Comparison of ENCODE assay signal across 18 cellular contexts in the genomic region with DNA sequence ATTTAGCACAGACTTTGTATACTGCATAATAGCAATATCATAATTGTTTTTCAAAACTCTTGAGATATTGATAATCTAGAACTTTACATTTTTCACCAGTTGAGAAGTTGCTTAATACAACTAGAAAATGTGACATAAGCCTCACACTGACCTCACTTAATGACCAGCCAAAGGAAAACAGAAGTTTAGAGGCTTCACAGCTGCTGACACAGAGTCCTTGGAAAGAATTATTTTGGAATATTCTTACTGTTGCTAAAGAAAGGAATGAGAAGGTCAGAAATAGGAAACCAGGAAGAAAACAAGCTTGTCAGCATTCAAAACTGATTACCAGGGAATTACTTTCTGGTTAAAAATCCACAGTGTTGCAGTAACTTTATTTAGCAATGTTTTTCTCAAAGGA. TPM values are rescaled to one million over a fixed set of nuclear protein-coding genes. Genes with fewer than 3 reads are reported as not detected.
DNase-seq lines count a peak whose midpoint lies in the region; ATAC-seq and TF ChIP-seq lines count a peak whose summit lies in the region.
"Had no signal": no experiment of that assay in that cellular context is flagged by ENCODE, and none has a peak within 500 bp of the region (broad histone marks: within the 10 kb centered on the region; RNA-seq: fewer than 3 reads in every experiment).

No MANE protein-coding gene starts in this region.

- intact Hi-C loops in adrenal gland (cut with DNase I), result no loop called here
- intact Hi-C loops in aorta (cut with DNase I), result no loop called here

- no peaks in the 10 kb centered on the region for H3K36me3 ChIP-seq in adrenal gland (replicated peaks in 1 of 2)
- H3K36me3 ChIP-seq in muscle layer of duodenum (ENCODE audit: control insufficient read depth in 1 of 2, insufficient read depth in 2 of 2, low read length in 2 of 2), result no peaks in the 10 kb centered on the region
- no peaks in the 10 kb centered on the region for H3K36me3 ChIP-seq in aorta (ENCODE audit: control insufficient read depth in 1 of 2, insufficient read depth in 2 of 2, low read length in 1 of 2)
- H3K36me3 ChIP-seq: ovary, vagina had no signal

- no peak overlapping the region for H3K4me3 ChIP-seq in adrenal gland
- no peak overlapping the region for H3K4me3 ChIP-seq in fibroblast of villous mesenchyme (ENCODE audit: low read depth, low read length)
- no peak overlapping the region for H3K4me3 ChIP-seq in muscle layer of duodenum (ENCODE audit: low read depth in 1 of 2, low read length in 2 of 2)
- H3K4me3 ChIP-seq in aorta (ENCODE audit: low read length in 2 of 2), result no peak overlapping the region
- H3K4me3 ChIP-seq: ovary, vagina had no signal

- peak overlapping the region; percentile 70 for H3K27ac ChIP-seq in 22Rv1
- H3K27ac ChIP-seq in adrenal gland, result peak overlapping the region in 3 of 5 donors; percentile 9 to 72 (median 64)
- H3K27ac ChIP-seq in muscle layer of duodenum (ENCODE audit: low read length), result peak overlapping the region; percentile 5
- H3K27ac ChIP-seq in aorta (ENCODE audit: low read depth in 1 of 2, low read length in 2 of 2), result no peak overlapping the region
- H3K27ac ChIP-seq: vagina had no signal

- TF ChIP-seq CTCF in 22Rv1 (IDR thresholded peaks at IDR 0.05) (no peak), adrenal gland (IDR thresholded peaks at IDR 0.05) (no peak), fibroblast of villous mesenchyme (IDR thresholded peaks at IDR 0.05; ENCODE audit: insufficient read depth, low read depth, low read length) (no peak)

- no peaks in the 10 kb centered on the region for H3K9me3 ChIP-seq in adrenal gland (replicated peaks in 1 of 3)
- H3K9me3 ChIP-seq in muscle layer of duodenum (ENCODE audit: control insufficient read depth in 1 of 2, low read length in 2 of 2), result no peaks in the 10 kb centered on the region
- H3K9me3 ChIP-seq in aorta (ENCODE audit: control insufficient read depth, low read length), result no peaks in the 10 kb centered on the region
- H3K9me3 ChIP-seq: ovary, vagina had no signal

- TF ChIP-seq POLR2A in adrenal gland (IDR thresholded peaks at IDR 0.05), result no peak

- H3K27me3 ChIP-seq in adrenal gland, result no peaks in the 10 kb centered on the region
- no peaks in the 10 kb centered on the region for H3K27me3 ChIP-seq in muscle layer of duodenum (ENCODE audit: low read depth, low read length)
- H3K27me3 ChIP-seq in aorta (ENCODE audit: control insufficient read depth in 1 of 2, insufficient read depth in 2 of 2, low read length in 1 of 2), result no peaks in the 10 kb centered on the region
- H3K27me3 ChIP-seq: ovary, vagina had no signal

- ATAC-seq in GM18498 (IDR thresholded peaks at IDR 0.05; ENCODE audit: unreplicated experiment) (no peak), aorta (ENCODE audit: low FRiP score) (no peak)
- ATAC-seq: activated naive CD8-positive, alpha-beta T cell treated with anti-CD3 and anti-CD28 coated beads, Interleukin-2, amount 50 U/mL, for 24 hours; CD8-positive, alpha-beta T cell; stimulated activated naive B cell treated with anti-CD40 and anti-IgM and Interleukin-4, amounts not matched to agents 10 μg/mL and 1 μg/mL and 100 μg/mL, for 72 hours; T-cell; WTC11 had no signal

- DNase-seq in adrenal gland (peak in 4 of 7 donors; percentile 10 to 19 (median 18)), fibroblast of villous mesenchyme (ENCODE audit: low read depth) (peak; percentile 82), COLO668 (lab: John Stamatoyannopoulos, UW; ENCODE audit: unreplicated experiment) (no peak), aorta (no peak), hypothalamus (lab: John Stamatoyannopoulos, UW) (no peak)
- DNase-seq: activated naive CD8-positive, alpha-beta T cell treated with anti-CD3 and anti-CD28 coated beads, Interleukin-2, amount 50 U/mL, for 24 hours; CD8-positive, alpha-beta T cell; KBM-7; NCI-H1092; stimulated activated CD4-positive, alpha-beta T cell treated with anti-CD3 and anti-CD28 coated beads, Interleukin-12 subunit alpha, Interleukin-12 subunit beta, amount 100 ng/mL, for 4 hours; stimulated activated naive B cell treated with anti-CD40 and anti-IgM and Interleukin-4, amounts not matched to agents 10 μg/mL and 1 μg/mL and 100 μg/mL, for 72 hours; T-cell had no signal

- H3K4me1 ChIP-seq in adrenal gland (replicated peaks in 1 of 2) (peaks cover 21 to 32% of the 10 kb centered on the region in 2 donors), muscle layer of duodenum (ENCODE audit: control insufficient read depth in 1 of 2, insufficient read depth in 2 of 2, low read length in 2 of 2) (no peaks in the 10 kb centered on the region), aorta (ENCODE audit: control insufficient read depth in 1 of 2, insufficient read depth in 2 of 2, low read length in 2 of 2) (no peaks in the 10 kb centered on the region)

RNA-seq across cellular contexts. Expression of gene WASL, which starts 35.5 kb away (rescaled TPM):
- total RNA-seq in adrenal gland (10 to 100 TPM; 27.6 to 52.1 (median 36.2) TPM), fibroblast of villous mesenchyme (18.0 and 22.5 TPM in 2 replicates), aorta (10 to 100 TPM; 46.0 to 48.2 TPM)
- polyA plus RNA-seq in adrenal gland (10 to 100 TPM; 12.2 to 44.0 (median 17.9) TPM), aorta (10 to 100 TPM; 21.3 to 29.1 TPM)

Comparison
In these comparisons a context has a peak if more than half of its experiments do, and no peak if none do; other contexts are left out.
1. H3K27ac ChIP-seq: peak in 22Rv1 (single experiment), adrenal gland (3 of 5) and muscle layer of duodenum (single experiment); none in aorta (0 of 2).
2. DNase-seq: peak in adrenal gland (4 of 7) and fibroblast of villous mesenchyme (single experiment); none in COLO668 (single experiment), aorta (0 of 2) and hypothalamus (0 of 51).